Comparison of ENCODE assay signal across 26 cellular contexts in genomic region chr6:47007657-47008396, GRCh38. TPM values are rescaled to one million over a fixed set of nuclear protein-coding genes. Genes with fewer than 3 reads are reported as not detected.
"Had no signal": no experiment of that assay in that cellular context is flagged by ENCODE, and none has a peak within 500 bp of the region (broad histone marks: within the 10 kb centered on the region; RNA-seq: fewer than 3 reads in every experiment).

No MANE protein-coding gene starts in this region.

- H3K4me3 Mint-ChIP-seq: activated CD8-positive, alpha-beta memory T cell treated with anti-CD3 and anti-CD28 coated beads, Interleukin-2, amount 10 ng/mL, durations not matched to agents 7 days and 5 days; activated CD8-positive, alpha-beta T cell treated with anti-CD3 and anti-CD28 coated beads, Interleukin-2, amount 10 ng/mL, durations not matched to agents 7 days and 5 days; activated naive CD4-positive, alpha-beta T cell treated with anti-CD3 and anti-CD28 coated beads, Interleukin-2, amount 50 U/mL, for 24 hours; activated T-cell treated with anti-CD3 and anti-CD28 coated beads, Interleukin-2, amount 50 U/mL, for 24 hours; activated T-helper 1 cell treated with anti-CD3 and anti-CD28 coated beads, Interleukin-12 subunit alpha, Interleukin-12 subunit beta, Interleukin-2, Interleukin-4 antibody, amounts not matched to agents 30 ng/mL and 10 ng/mL and 1 ng/mL, durations not matched to agents 14 hours and 24 hours and 36 hours; T-helper 17 cell; WTC11 had no signal

- H3K36me3 ChIP-seq: brain microvascular endothelial cell, cardiac muscle cell had no signal

- H3K27ac Mint-ChIP-seq: activated CD8-positive, alpha-beta memory T cell treated with anti-CD3 and anti-CD28 coated beads, Interleukin-2, amount 10 ng/mL, durations not matched to agents 7 days and 5 days; activated CD8-positive, alpha-beta T cell treated with anti-CD3 and anti-CD28 coated beads, Interleukin-2, amount 10 ng/mL, durations not matched to agents 7 days and 5 days; activated naive CD4-positive, alpha-beta T cell treated with anti-CD3 and anti-CD28 coated beads, Interleukin-2, amount 50 U/mL, for 24 hours; activated T-cell treated with anti-CD3 and anti-CD28 coated beads, Interleukin-2, amount 50 U/mL, for 24 hours; activated T-helper 1 cell treated with anti-CD3 and anti-CD28 coated beads, Interleukin-12 subunit alpha, Interleukin-12 subunit beta, Interleukin-2, Interleukin-4 antibody, amounts not matched to agents 30 ng/mL and 10 ng/mL and 1 ng/mL, durations not matched to agents 14 hours and 24 hours and 36 hours; T-helper 17 cell; WTC11 had no signal

- H3K4me2 ChIP-seq: PC-9 had no signal

- ATAC-seq: activated CD8-positive, alpha-beta memory T cell treated with anti-CD3 and anti-CD28 coated beads, Interleukin-2, amount 10 ng/mL, durations not matched to agents 7 days and 5 days; activated CD8-positive, alpha-beta T cell treated with anti-CD3 and anti-CD28 coated beads, Interleukin-2, amount 10 ng/mL, durations not matched to agents 7 days and 5 days; T-helper 17 cell; WTC11 had no signal

- H3K9me3 Mint-ChIP-seq: activated naive CD4-positive, alpha-beta T cell treated with anti-CD3 and anti-CD28 coated beads, Interleukin-2, amount 50 U/mL, for 24 hours; activated T-cell treated with anti-CD3 and anti-CD28 coated beads, Interleukin-2, amount 50 U/mL, for 24 hours; activated T-helper 1 cell treated with anti-CD3 and anti-CD28 coated beads, Interleukin-12 subunit alpha, Interleukin-12 subunit beta, Interleukin-2, Interleukin-4 antibody, amounts not matched to agents 30 ng/mL and 10 ng/mL and 1 ng/mL, durations not matched to agents 14 hours and 24 hours and 36 hours; WTC11 had no signal

- H2AFZ ChIP-seq: PC-9 had no signal

- H3K27ac ChIP-seq: brain microvascular endothelial cell, cardiac muscle cell, PC-9 had no signal

- H3K27me3 ChIP-seq: brain microvascular endothelial cell, cardiac muscle cell had no signal

- DNase-seq: activated CD4-positive, alpha-beta T cell treated with anti-CD3 and anti-CD28 coated beads for 48 hours; activated CD4-positive, alpha-beta T cell treated with anti-CD3 and anti-CD28 coated beads, Interleukin-2, amount 50 U/mL, for 4 hours; activated CD4-positive, CD25-positive, alpha-beta regulatory T cell treated with anti-CD3 and anti-CD28 coated beads, Interleukin-2, amount 50 U/mL, for 72 hours; activated CD8-positive, alpha-beta memory T cell treated with anti-CD3 and anti-CD28 coated beads, Interleukin-2, amount 10 ng/mL, durations not matched to agents 7 days and 5 days; activated CD8-positive, alpha-beta T cell treated with anti-CD3 and anti-CD28 coated beads, Interleukin-2, amount 10 ng/mL, durations not matched to agents 7 days and 5 days; activated effector memory CD4-positive, alpha-beta T cell treated with Interleukin-2 at 50 U/mL for 16 hours; activated naive CD4-positive, alpha-beta T cell; activated T-cell treated with anti-CD3 and anti-CD28 coated beads, Interleukin-2, amount 50 U/mL, for 24 hours; aorta; brain microvascular endothelial cell; Karpas-422; NCI-H1105 treated with DMSO at 0.1 percent for 48 hours; NCI-H1436 treated with DMSO at 0.1 percent for 48 hours; NCI-H187; NCI-H2171; NCI-H2227 treated with DMSO at 0.1 percent for 48 hours; NK-92 treated with Interleukin-12 subunit alpha and Interleukin-12 subunit beta, amount 100 ng/mL, for 24 hours; PC-9; SIG-M5; T-helper 17 cell; T-helper 9 cell had no signal

- H3K4me3 ChIP-seq: cardiac muscle cell, PC-9 had no signal

- H3K4me1 Mint-ChIP-seq: activated CD8-positive, alpha-beta memory T cell treated with anti-CD3 and anti-CD28 coated beads, Interleukin-2, amount 10 ng/mL, durations not matched to agents 7 days and 5 days; activated naive CD4-positive, alpha-beta T cell treated with anti-CD3 and anti-CD28 coated beads, Interleukin-2, amount 50 U/mL, for 24 hours; WTC11 had no signal

- H3K36me3 Mint-ChIP-seq: activated CD8-positive, alpha-beta memory T cell treated with anti-CD3 and anti-CD28 coated beads, Interleukin-2, amount 10 ng/mL, durations not matched to agents 7 days and 5 days; activated naive CD4-positive, alpha-beta T cell treated with anti-CD3 and anti-CD28 coated beads, Interleukin-2, amount 50 U/mL, for 24 hours; WTC11 had no signal

RNA-seq across cellular contexts. Expression of gene ADGRF1, which starts 34.3 kb away (rescaled TPM):
- total RNA-seq: activated CD8-positive, alpha-beta memory T cell treated with anti-CD3 and anti-CD28 coated beads, Interleukin-2, amount 10 ng/mL, durations not matched to agents 7 days and 5 days; activated CD8-positive, alpha-beta T cell treated with anti-CD3 and anti-CD28 coated beads, Interleukin-2, amount 10 ng/mL, durations not matched to agents 7 days and 5 days; activated T-helper 1 cell treated with anti-CD3 and anti-CD28 coated beads, Interleukin-12 subunit alpha, Interleukin-12 subunit beta, Interleukin-2, Interleukin-4 antibody, amounts not matched to agents 30 ng/mL and 10 ng/mL and 1 ng/mL, durations not matched to agents 14 hours and 24 hours and 36 hours; aorta; cardiac muscle cell; NCI-H460; T-helper 17 cell had no signal
- polyA plus RNA-seq: aorta, cardiac muscle cell had no signal
